8 cellular contexts compared by ENCODE assay signal in genomic region chr1:68173283-68174172, GRCh38. TPM values are rescaled to one million over a fixed set of nuclear protein-coding genes. Genes with fewer than 3 reads are reported as not detected.
A peak's percentile ranks its signal among the peaks of the same experiment; 100 is the strongest.
DNase-seq lines count a peak whose midpoint lies in the region; TF ChIP-seq lines count a peak whose summit lies in the region.

No MANE protein-coding gene starts in this region.

- WGBS in suprapubic skin: 29% methylated on average over 9 of the region's 9 CpGs

- no peak for TF ChIP-seq CTCF in suprapubic skin (IDR thresholded peaks at IDR 0.05)

- H3K4me1 ChIP-seq in suprapubic skin: peaks cover 42% of the 10 kb centered on the region

- no peak overlapping the region for H3K4me3 ChIP-seq in suprapubic skin

- no peaks in the 10 kb centered on the region for H3K27me3 ChIP-seq in suprapubic skin

- no peaks in the 10 kb centered on the region for H3K9me3 ChIP-seq in suprapubic skin

- peak overlapping the region; percentile 54 for H3K27ac ChIP-seq in suprapubic skin

- no peak for TF ChIP-seq POLR2A in suprapubic skin (IDR thresholded peaks at IDR 0.05)

- no peak for TF ChIP-seq EP300 in suprapubic skin (IDR thresholded peaks at IDR 0.05)

- H3K36me3 ChIP-seq in suprapubic skin: no peaks in the 10 kb centered on the region

- peak; percentile 87 for DNase-seq in NCI-H1417 treated with DMSO at 0.1 percent for 48 hours (lab: John Stamatoyannopoulos, UW)
- DNase-seq in astrocyte of the hippocampus (ENCODE audit: low read depth, low spot score): peak; percentile 75
- DNase-seq in left kidney (ENCODE audit: low read depth, low spot score): peak; percentile 88
- no peak for DNase-seq in suprapubic skin (ENCODE audit: low spot score in 2 of 2)
- DNase-seq in NCI-H82 (lab: John Stamatoyannopoulos, UW): no peak
- no peak for DNase-seq in SIG-M5 treated with dmso at 0.1 percent for 504 hours (lab: John Stamatoyannopoulos, UW; ENCODE audit: unreplicated experiment)
- DNase-seq in activated CD4-positive, alpha-beta T cell treated with anti-CD3 and anti-CD28 coated beads for 48 hours: no peak
- DNase-seq in NCI-H524 treated with DMSO at 0.1 percent for 48 hours (lab: John Stamatoyannopoulos, UW): no peak

RNA-seq across cellular contexts. Expression of gene WLS, which starts 58.8 kb away (rescaled TPM):
- total RNA-seq in suprapubic skin: 10 to 100 TPM; 62.3 to 75.0 (median 70.0) TPM

Comparison
In these comparisons a context has a peak if more than half of its experiments do, and no peak if none do; other contexts are left out.
1. DNase-seq: peak in NCI-H1417 treated with DMSO at 0.1 percent for 48 hours (single experiment), astrocyte of the hippocampus (single experiment) and left kidney (single experiment); none in suprapubic skin (0 of 2), NCI-H82 (single experiment), SIG-M5 treated with dmso at 0.1 percent for 504 hours (single experiment), activated CD4-positive, alpha-beta T cell treated with anti-CD3 and anti-CD28 coated beads for 48 hours (single experiment) and NCI-H524 treated with DMSO at 0.1 percent for 48 hours (single experiment).